18 cellular contexts compared by ENCODE assay signal in genomic region chr6:131945971-131946370, GRCh38. TPM values are rescaled to one million over a fixed set of nuclear protein-coding genes. Genes with fewer than 3 reads are reported as not detected.
"Had no signal": no experiment of that assay in that cellular context is flagged by ENCODE, and none has a peak within 500 bp of the region (broad histone marks: within the 10 kb centered on the region; RNA-seq: fewer than 3 reads in every experiment).

No MANE protein-coding gene starts in this region.

- H3K27ac ChIP-seq: epithelial cell of prostate, gastrocnemius medialis, heart right ventricle had no signal

- H3K4me3 Mint-ChIP-seq: activated B cell treated with CpG ODN at 0.5 μM for 24 hours; activated CD4-positive, alpha-beta T cell treated with anti-CD3 and anti-CD28 coated beads, Interleukin-2, amount 10 ng/mL, durations not matched to agents 24 days and 14 days; activated naive CD8-positive, alpha-beta T cell; activated T-cell treated with anti-CD3 and anti-CD28 coated beads, Interleukin-2, amount 50 U/mL, for 72 hours; naive thymus-derived CD8-positive, alpha-beta T cell; type B pancreatic cell had no signal

- H3K9me3 ChIP-seq: gastrocnemius medialis, heart right ventricle, mucosa of descending colon had no signal

- H3K27me3 Mint-ChIP-seq: type B pancreatic cell had no signal

- ATAC-seq: activated T-cell treated with anti-CD3 and anti-CD28 coated beads, Interleukin-2, amount 50 U/mL, for 72 hours; gastrocnemius medialis; heart right ventricle; mucosa of descending colon; naive thymus-derived CD8-positive, alpha-beta T cell; stimulated activated naive CD8-positive, alpha-beta T cell treated with anti-CD3 and anti-CD28 coated beads, Interleukin-15, Interleukin-2, amounts not matched to agents 100 U/mL and 50 U/mL, for 24 hours had no signal

- H3K36me3 Mint-ChIP-seq: activated naive CD8-positive, alpha-beta T cell had no signal

- H3K4me3 ChIP-seq: gastrocnemius medialis, heart right ventricle, mucosa of descending colon, skin epidermis had no signal

- H3K36me3 ChIP-seq: gastrocnemius medialis had no signal

- H3K9me3 Mint-ChIP-seq: activated B cell treated with CpG ODN at 0.5 μM for 24 hours; activated CD4-positive, alpha-beta T cell treated with anti-CD3 and anti-CD28 coated beads, Interleukin-2, amount 10 ng/mL, durations not matched to agents 24 days and 14 days; activated T-cell treated with anti-CD3 and anti-CD28 coated beads, Interleukin-2, amount 50 U/mL, for 72 hours; naive thymus-derived CD8-positive, alpha-beta T cell; type B pancreatic cell had no signal

- H3K27ac Mint-ChIP-seq: activated B cell treated with CpG ODN at 0.5 μM for 24 hours; activated CD4-positive, alpha-beta T cell treated with anti-CD3 and anti-CD28 coated beads, Interleukin-2, amount 10 ng/mL, durations not matched to agents 24 days and 14 days; activated naive CD8-positive, alpha-beta T cell; activated T-cell treated with anti-CD3 and anti-CD28 coated beads, Interleukin-2, amount 50 U/mL, for 72 hours; naive thymus-derived CD8-positive, alpha-beta T cell had no signal

- FAIRE-seq: bronchial epithelial cell had no signal

- DNase-seq: activated B cell treated with CpG ODN at 0.5 μM for 24 hours; activated CD4-positive, alpha-beta T cell treated with anti-CD3 and anti-CD28 coated beads, Interleukin-2, amount 10 ng/mL, durations not matched to agents 24 days and 14 days; activated CD8-positive, alpha-beta memory T cell treated with anti-CD3 and anti-CD28 coated beads, Interleukin-2, amount 50 U/mL, for 48 hours; activated gamma-delta T cell treated with Interleukin-2 at 50 U/mL for 16 hours; activated T-cell treated with anti-CD3 and anti-CD28 coated beads, Interleukin-2, amount 50 U/mL, for 72 hours; gastrocnemius medialis; heart right ventricle; mucosa of descending colon; naive thymus-derived CD8-positive, alpha-beta T cell; stimulated activated CD4-positive, alpha-beta T cell treated with anti-CD3 and anti-CD28 coated beads, Interleukin-4, amount 100 ng/mL, for 4 hours; stimulated activated CD8-positive, alpha-beta memory T cell treated with anti-CD3 and anti-CD28 coated beads, Interleukin-4, amount 100 ng/mL, for 48 hours; stimulated activated naive CD8-positive, alpha-beta T cell treated with anti-CD3 and anti-CD28 coated beads, Interleukin-15, Interleukin-2, amounts not matched to agents 100 U/mL and 50 U/mL, for 24 hours had no signal

RNA-seq across cellular contexts. Expression of gene CCN2, which starts 5.2 kb away (rescaled TPM):
- total RNA-seq: activated CD4-positive, alpha-beta T cell treated with anti-CD3 and anti-CD28 coated beads, Interleukin-2, amount 10 ng/mL, durations not matched to agents 24 days and 14 days; activated T-cell treated with anti-CD3 and anti-CD28 coated beads, Interleukin-2, amount 50 U/mL, for 72 hours; T-helper 2 cell treated with Interferon-gamma antibody and Interleukin-4, amounts not matched to agents 100 ng/mL and 5 ng/mL, for 36 hours had no signal
- polyA plus RNA-seq: naive thymus-derived CD8-positive, alpha-beta T cell had no signal
